In the genomic region with DNA sequence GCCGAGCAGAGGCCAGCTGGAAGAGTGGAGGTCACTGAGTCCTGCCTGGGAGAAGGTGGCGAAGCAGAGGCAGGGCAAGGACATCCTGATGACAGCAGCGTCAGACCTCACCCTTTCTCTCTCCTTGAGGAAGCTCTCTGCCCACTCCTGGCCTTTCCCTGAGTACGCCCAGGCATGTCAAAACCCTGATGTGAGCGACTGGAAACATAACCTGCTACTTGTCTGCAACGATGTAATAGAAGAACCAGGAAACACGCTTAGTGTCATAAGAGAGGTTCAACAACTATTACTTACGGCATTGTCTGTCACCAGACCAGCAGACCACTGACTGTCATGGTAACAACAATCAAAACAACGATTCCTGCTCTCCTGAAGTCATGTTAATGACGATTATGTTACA, we compare ENCODE assay signal across 16 cellular contexts.
"Had no signal": no experiment of that assay in that cellular context is flagged by ENCODE, and none has a peak within 500 bp of the region (broad histone marks: within the 10 kb centered on the region; RNA-seq: fewer than 3 reads in every experiment).

No MANE protein-coding gene starts in this region.

- H3K27me3 ChIP-seq: gastroesophageal sphincter, heart right ventricle, spleen, upper lobe of left lung had no signal

- H3K27ac ChIP-seq: heart right ventricle, lower lobe of right lung, spleen, upper lobe of left lung had no signal

- H3K4me1 ChIP-seq: lower lobe of right lung, spleen, upper lobe of left lung had no signal

- ATAC-seq: activated CD4-positive, alpha-beta T cell treated with anti-CD3 and anti-CD28 coated beads for 36 hours; activated T-cell treated with anti-CD3 and anti-CD28 coated beads, Interleukin-2, amount 50 U/mL, for 4 hours; effector memory CD8-positive, alpha-beta T cell; gastroesophageal sphincter; sciatic nerve; stimulated activated naive CD8-positive, alpha-beta T cell treated with anti-CD3 and anti-CD28 coated beads, Interleukin-15, amount 100 ng/mL, for 72 hours had no signal

- H3K4me3 ChIP-seq: gastroesophageal sphincter, heart right ventricle, lower lobe of right lung, spleen, upper lobe of left lung had no signal

- DNase-seq: activated CD4-positive, alpha-beta memory T cell treated with anti-CD3 and anti-CD28 coated beads for 36 hours; activated CD4-positive, alpha-beta T cell treated with anti-CD3 and anti-CD28 coated beads for 36 hours; activated effector memory CD4-positive, alpha-beta T cell treated with Interleukin-2 at 50 U/mL for 16 hours; activated naive CD4-positive, alpha-beta T cell treated with anti-CD3 and anti-CD28 coated beads, Interleukin-2, amount 50 U/mL, for 16 hours; activated T-cell treated with anti-CD3 and anti-CD28 coated beads, Interleukin-2, amount 50 U/mL, for 4 hours; dermis blood vessel endothelial cell; effector memory CD8-positive, alpha-beta T cell; lower lobe of right lung; midbrain; spleen; stimulated activated naive CD8-positive, alpha-beta T cell treated with anti-CD3 and anti-CD28 coated beads, Interleukin-15, amount 100 ng/mL, for 72 hours; upper lobe of left lung had no signal

- H3K36me3 ChIP-seq: gastroesophageal sphincter, heart right ventricle, lower lobe of right lung, spleen, upper lobe of left lung had no signal

- FAIRE-seq: astrocyte had no signal

- H3K9me3 ChIP-seq: gastroesophageal sphincter, heart right ventricle, lower lobe of right lung, spleen, upper lobe of left lung had no signal
